12 cellular contexts compared by ENCODE assay signal in the genomic region with DNA sequence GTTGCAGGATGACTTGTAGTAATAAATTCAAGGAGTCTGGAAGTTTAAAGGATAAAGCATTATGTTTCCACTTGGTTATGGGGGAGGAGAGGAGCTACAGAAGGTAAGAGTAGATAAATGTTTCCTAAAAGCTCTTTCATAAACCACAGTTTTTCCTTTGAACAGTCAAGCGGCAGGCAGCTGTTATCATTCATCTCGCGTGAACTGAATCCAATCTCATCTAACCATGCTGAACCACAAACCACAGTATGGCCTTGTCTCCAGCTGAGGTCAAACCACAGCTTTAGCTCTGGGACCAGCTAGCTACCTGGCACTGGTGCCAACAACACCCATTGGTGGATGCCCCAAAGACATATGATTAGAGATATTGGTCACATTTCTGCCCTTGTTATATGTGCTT.
DNase-seq lines count a peak whose midpoint lies in the region; ATAC-seq and TF ChIP-seq lines count a peak whose summit lies in the region.
"Had no signal": no experiment of that assay in that cellular context is flagged by ENCODE, and none has a peak within 500 bp of the region (broad histone marks: within the 10 kb centered on the region; RNA-seq: fewer than 3 reads in every experiment).

No MANE protein-coding gene starts in this region.

- no peaks in the 10 kb centered on the region for H3K36me3 ChIP-seq in DND-41 (ENCODE audit: insufficient read depth, low read length)

- no peak overlapping the region for H3K9ac ChIP-seq in DND-41 (ENCODE audit: low read depth, low read length)

- no peak overlapping the region for H3K27ac ChIP-seq in DND-41 (ENCODE audit: low read length)
- H3K27ac ChIP-seq: gastroesophageal sphincter had no signal

- no peak overlapping the region for H3K4me2 ChIP-seq in DND-41 (ENCODE audit: insufficient read depth, low read length)

- peaks cover 14% of the 10 kb centered on the region; the same call in 1 of the 2 replicates for H4K20me1 ChIP-seq in DND-41 (ENCODE audit: insufficient read depth, low read length)

- DNase-seq in DND-41 (peak; percentile 70), T1000 (lab: John Stamatoyannopoulos, UW) (peak; percentile 61), fibroblast of villous mesenchyme (ENCODE audit: low read depth) (peak; percentile 75), NCI-H2171 (lab: John Stamatoyannopoulos, UW) (no peak), SHP77 (lab: John Stamatoyannopoulos, UW) (no peak)
- no peak for DNase-seq in activated CD8-positive, alpha-beta memory T cell treated with anti-CD3 and anti-CD28 coated beads, Interleukin-2, amount 50 U/mL, for 48 hours
- DNase-seq: NCI-H526; nucleus accumbens; stimulated activated naive CD4-positive, alpha-beta T cell treated with Interleukin-2 at 50 U/mL for 16 hours had no signal

- H3K27me3 ChIP-seq in DND-41 (ENCODE audit: insufficient read depth, low read length, poor library complexity): peaks cover 34% of the 10 kb centered on the region
- H3K27me3 ChIP-seq: gastroesophageal sphincter had no signal

- peaks cover 8% of the 10 kb centered on the region; the same call in 1 of the 2 replicates for H3K4me1 ChIP-seq in DND-41 (ENCODE audit: insufficient read depth, low read length)
- H3K4me1 ChIP-seq: gastroesophageal sphincter had no signal

- no peak overlapping the region for H2AFZ ChIP-seq in DND-41 (ENCODE audit: low read depth, low read length)

- TF ChIP-seq CTCF in DND-41 (IDR thresholded peaks at IDR 0.05; ENCODE audit: borderline replicate concordance, extremely low read depth, low read length, poor library complexity, severe bottlenecking) (no peak), fibroblast of villous mesenchyme (IDR thresholded peaks at IDR 0.05; ENCODE audit: insufficient read depth, low read depth, low read length) (no peak)

- no peaks in the 10 kb centered on the region for H3K79me2 ChIP-seq in DND-41 (ENCODE audit: insufficient read depth, low read length)

- ATAC-seq in DND-41 (ENCODE audit: insufficient read depth, low read depth) (peak; percentile 97), HG03432 (IDR thresholded peaks at IDR 0.05; ENCODE audit: unreplicated experiment) (peak; percentile 67), HG02840 (IDR thresholded peaks at IDR 0.05; ENCODE audit: low FRiP score, unreplicated experiment) (no peak)
- ATAC-seq: gastroesophageal sphincter had no signal

- H3K4me3 ChIP-seq in DND-41 (ENCODE audit: low read depth in 1 of 2, low read length in 2 of 2): no peak overlapping the region
- no peak overlapping the region for H3K4me3 ChIP-seq in fibroblast of villous mesenchyme (ENCODE audit: low read depth, low read length)
- H3K4me3 ChIP-seq: gastroesophageal sphincter had no signal

- no peaks in the 10 kb centered on the region for H3K9me3 ChIP-seq in DND-41 (ENCODE audit: insufficient read depth, low read length, severe bottlenecking)
- H3K9me3 ChIP-seq: gastroesophageal sphincter had no signal

Comparison
In these comparisons a context has a peak if more than half of its experiments do, and no peak if none do; other contexts are left out.
1. DNase-seq: peak in DND-41 (single experiment), T1000 (single experiment) and fibroblast of villous mesenchyme (single experiment); none in NCI-H2171 (single experiment), activated CD8-positive, alpha-beta memory T cell treated with anti-CD3 and anti-CD28 coated beads, Interleukin-2, amount 50 U/mL, for 48 hours (single experiment) and SHP77 (0 of 2).